In the genomic region with DNA sequence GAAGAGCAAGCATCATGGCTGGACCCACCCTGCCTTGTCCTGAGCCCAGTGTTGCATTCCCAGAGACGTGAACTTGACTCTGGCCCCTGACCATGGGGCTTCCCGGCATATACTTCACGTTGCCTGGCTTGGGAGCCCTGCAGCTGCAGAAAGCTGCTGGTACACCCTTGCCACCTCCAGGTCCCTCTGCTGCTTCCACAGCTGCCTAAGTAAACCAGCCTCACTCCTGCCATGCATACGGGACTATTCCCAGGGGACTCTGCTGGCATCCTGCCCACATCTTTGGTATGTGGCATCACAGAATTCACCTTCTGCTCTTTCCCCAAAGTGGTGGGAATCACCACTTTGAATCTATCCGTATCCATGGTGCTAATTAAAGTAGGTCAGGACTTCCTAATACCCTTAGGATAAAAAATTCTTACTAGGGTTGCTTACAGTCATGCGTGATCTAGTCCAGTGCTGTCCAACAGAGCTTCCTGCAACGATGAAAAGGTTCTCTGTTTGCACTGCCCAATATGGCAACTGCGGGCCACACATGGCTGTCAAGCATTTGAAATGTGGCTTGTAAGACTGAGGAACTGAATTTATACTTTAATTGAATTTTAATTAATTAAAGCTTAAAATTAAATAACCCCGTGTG, we compare ENCODE assay signal across 17 cellular contexts.
A peak's percentile ranks its signal among the peaks of the same experiment; 100 is the strongest.
DNase-seq lines count a peak whose midpoint lies in the region; ATAC-seq lines count a peak whose summit lies in the region.
"Had no signal": no experiment of that assay in that cellular context is flagged by ENCODE, and none has a peak within 500 bp of the region (broad histone marks: within the 10 kb centered on the region; RNA-seq: fewer than 3 reads in every experiment).

No MANE protein-coding gene starts in this region.

- no peak for ATAC-seq in HG02678 (IDR thresholded peaks at IDR 0.05; ENCODE audit: unreplicated experiment)
- no peak for ATAC-seq in GM18517 (IDR thresholded peaks at IDR 0.05; ENCODE audit: unreplicated experiment)
- ATAC-seq: activated CD8-positive, alpha-beta T cell treated with anti-CD3 and anti-CD28 coated beads, Interleukin-2, amount 10 ng/mL, durations not matched to agents 7 days and 5 days; pancreas; PC-3; sciatic nerve; stimulated activated naive CD8-positive, alpha-beta T cell treated with anti-CD3 and anti-CD28 coated beads, Interleukin-15, amount 100 ng/mL, for 72 hours had no signal

- DNase-seq in COLO668 (lab: John Stamatoyannopoulos, UW; ENCODE audit: unreplicated experiment) (peak; percentile 45), Daoy (ENCODE audit: low read depth) (peak; percentile 29), NCI-H2171 (lab: John Stamatoyannopoulos, UW) (peak; percentile 90), foreskin melanocyte (peak; percentile 77), islet precursor cell (no peak)
- DNase-seq: activated B cell treated with CpG ODN at 0.5 μM for 24 hours; activated CD8-positive, alpha-beta T cell treated with anti-CD3 and anti-CD28 coated beads, Interleukin-2, amount 10 ng/mL, durations not matched to agents 7 days and 5 days; activated naive CD8-positive, alpha-beta T cell treated with anti-CD3 and anti-CD28 coated beads for 36 hours; NCI-H2081; pancreas; PC-3; stimulated activated CD4-positive, alpha-beta T cell treated with anti-CD3 and anti-CD28 coated beads, Interleukin-2, amount 100 ng/mL, for 24 hours; stimulated activated naive CD8-positive, alpha-beta T cell treated with anti-CD3 and anti-CD28 coated beads, Interleukin-15, amount 100 ng/mL, for 72 hours; upper lobe of left lung had no signal
